8 cellular contexts compared by ENCODE assay signal in genomic region chr7:126424985-126425384, GRCh38.
"Had no signal": no experiment of that assay in that cellular context is flagged by ENCODE, and none has a peak within 500 bp of the region (broad histone marks: within the 10 kb centered on the region; RNA-seq: fewer than 3 reads in every experiment).

No MANE protein-coding gene starts in this region.

- H2AFZ ChIP-seq: GM23248 had no signal

- ATAC-seq: HepG2 had no signal

- H3K4me2 ChIP-seq: KMS-11 had no signal

- H3K27ac Mint-ChIP-seq: H9, IgD-negative memory B cell had no signal

- H3K4me1 Mint-ChIP-seq: IgD-negative memory B cell had no signal

- DNase-seq: GM23248, H9, HCEC 1CT, KBM-7 had no signal

- H3K27me3 Mint-ChIP-seq: IgD-negative memory B cell had no signal

- H3K27ac ChIP-seq: GM23248, HL-60, KMS-11 had no signal

- H3K9ac ChIP-seq: GM23248, KMS-11 had no signal

- H3K9me3 Mint-ChIP-seq: H9 had no signal

- H3K4me3 Mint-ChIP-seq: H9, IgD-negative memory B cell had no signal

- H3K4me3 ChIP-seq: GM23248 had no signal
